ENCODE assay signal across 12 cellular contexts in genomic region chr19:16969127-16969526, GRCh38. TPM values are rescaled to one million over a fixed set of nuclear protein-coding genes. Genes with fewer than 3 reads are reported as not detected.
DNase-seq lines count a peak whose midpoint lies in the region; FAIRE-seq and TF ChIP-seq lines count a peak whose summit lies in the region.
"Had no signal": no experiment of that assay in that cellular context is flagged by ENCODE, and none has a peak within 500 bp of the region (broad histone marks: within the 10 kb centered on the region; RNA-seq: fewer than 3 reads in every experiment).

No MANE protein-coding gene starts in this region.

- TF ChIP-seq POLR2A in GM12892 (IDR thresholded peaks at IDR 0.05; ENCODE audit: low read depth, low read length), result no peak

- no peaks in the 10 kb centered on the region for H4K20me1 ChIP-seq in osteoblast (ENCODE audit: insufficient read depth, low read length)

- no peaks in the 10 kb centered on the region for H3K36me3 ChIP-seq in osteoblast (ENCODE audit: insufficient read depth, low read length)
- H3K36me3 ChIP-seq: spleen had no signal

- H3K27ac ChIP-seq in osteoblast (ENCODE audit: low read depth, low read length), result no peak overlapping the region
- H3K27ac ChIP-seq: coronary artery, spleen had no signal

- H3K9me3 ChIP-seq in osteoblast (ENCODE audit: low read depth, low read length), result peaks cover 2% of the 10 kb centered on the region

- H2AFZ ChIP-seq in osteoblast (ENCODE audit: low read length), result no peak overlapping the region

- no peak for FAIRE-seq in GM12892 (lab: Jason Lieb, UNC)
- FAIRE-seq: TTC549 had no signal

- H3K4me1 ChIP-seq in osteoblast (ENCODE audit: insufficient read depth, low read length), result no peaks in the 10 kb centered on the region
- H3K4me1 ChIP-seq: spleen had no signal

- no peaks in the 10 kb centered on the region for H3K79me2 ChIP-seq in osteoblast (ENCODE audit: insufficient read depth, low read length)

- H3K27me3 ChIP-seq in osteoblast (ENCODE audit: insufficient read depth, low read length), result no peaks in the 10 kb centered on the region
- H3K27me3 ChIP-seq: spleen had no signal

- TF ChIP-seq CTCF in WI38 (IDR thresholded peaks at IDR 0.05; ENCODE audit: low read depth, low read length), result 0 out of 2 replicates have a peak, but pooled peaks have one; percentile 11
- peak; percentile 37 for TF ChIP-seq CTCF in osteoblast (IDR thresholded peaks at IDR 0.05; ENCODE audit: extremely low read depth, low read depth, low read length)

- DNase-seq in SHP77 (lab: John Stamatoyannopoulos, UW) (peak; percentile 27 to 40), SHP77 treated with DMSO at 0.1 percent for 48 hours (lab: John Stamatoyannopoulos, UW) (no peak), MV-4-11 (lab: John Stamatoyannopoulos, UW) (peak; percentile 27), osteoblast (ENCODE audit: insufficient read length, low spot score, missing footprints) (no peak), NCI-H146 (lab: John Stamatoyannopoulos, UW) (no peak), GM12892 (ENCODE audit: insufficient read length) (no peak)
- no peak for DNase-seq in stimulated activated CD8-positive, alpha-beta memory T cell treated with anti-CD3 and anti-CD28 coated beads, Interleukin-4, amount 100 ng/mL, for 48 hours
- DNase-seq: NCI-H510A treated with DMSO at 0.1 percent for 48 hours, spleen had no signal

- H3K4me2 ChIP-seq in osteoblast (ENCODE audit: insufficient read depth, low read length), result no peak overlapping the region

- H3K4me3 ChIP-seq in WI38 (ENCODE audit: low read depth, low read length) (no peak overlapping the region), osteoblast (ENCODE audit: insufficient read depth, low read length) (no peak overlapping the region)
- H3K4me3 ChIP-seq: coronary artery, spleen had no signal

RNA-seq across cellular contexts. Expression of gene CPAMD8, which starts 57.5 kb away (rescaled TPM):
- 0.29 and 0.36 TPM in 2 replicates for total RNA-seq in osteoblast
- 0.49 TPM for polyA plus RNA-seq in GM12892 (2012; ENCODE audit: missing spikeins)

Comparison
In these comparisons a context has a peak if more than half of its experiments do, and no peak if none do; other contexts are left out.
1. DNase-seq: peak in SHP77 (2 of 2) and MV-4-11 (single experiment); none in SHP77 treated with DMSO at 0.1 percent for 48 hours (single experiment), osteoblast (single experiment), stimulated activated CD8-positive, alpha-beta memory T cell treated with anti-CD3 and anti-CD28 coated beads, Interleukin-4, amount 100 ng/mL, for 48 hours (single experiment), NCI-H146 (single experiment) and GM12892 (single experiment).